3 cellular contexts compared by ENCODE assay signal in genomic region chrX:39846460-39846859, GRCh38.
TF ChIP-seq lines count a peak whose summit lies in the region.

No MANE protein-coding gene starts in this region.

TF ChIP-seq in SK-N-SH, 30 proteins besides CTCF, POLR2A, EP300 and RAD21:
- TF ChIP-seq USF2 (IDR thresholded peaks at IDR 0.05; ENCODE audit: borderline replicate concordance, low read depth, low read length): no peak
- no peak for TF ChIP-seq ZBTB33 (IDR thresholded peaks at IDR 0.05; ENCODE audit: borderline replicate concordance, low read depth)

TF ChIP-seq in A549, 52 proteins besides CTCF, POLR2A, EP300 and RAD21 (continued from another document):
- TF ChIP-seq BCL3 (IDR thresholded peaks at IDR 0.05) (no peak), HOXB5 (CRISPR knock-in tag; IDR thresholded peaks at IDR 0.05) (no peak), CHD2 (IDR thresholded peaks at IDR 0.05; ENCODE audit: low read length, partially characterized antibody) (no peak), NFE2L2 (conservative IDR thresholded peaks at IDR 0.05; ENCODE audit: low read length) (no peak), RFX5 (IDR thresholded peaks at IDR 0.05) (no peak), CBX2 (IDR thresholded peaks at IDR 0.05; ENCODE audit: borderline replicate concordance, low read depth) (no peak), ZSCAN20 (CRISPR knock-in tag; IDR thresholded peaks at IDR 0.05) (no peak), RARB (CRISPR knock-in tag; IDR thresholded peaks at IDR 0.05) (no peak), ESRRA (IDR thresholded peaks at IDR 0.05; ENCODE audit: borderline replicate concordance, low read length) (no peak), SMC3 (IDR thresholded peaks at IDR 0.05) (no peak), RNF2 (IDR thresholded peaks at IDR 0.05; ENCODE audit: borderline replicate concordance, low read depth) (no peak), KDM5A (IDR thresholded peaks at IDR 0.05) (no peak), ZNF302 (CRISPR knock-in tag; IDR thresholded peaks at IDR 0.05) (no peak), NPAS2 (CRISPR knock-in tag; IDR thresholded peaks at IDR 0.05; ENCODE audit: borderline replicate concordance) (no peak), NR3C1 (IDR thresholded peaks at IDR 0.05) (no peak), CHD4 (IDR thresholded peaks at IDR 0.05; ENCODE audit: borderline replicate concordance) (no peak), HOXA7 (CRISPR knock-in tag; IDR thresholded peaks at IDR 0.05) (no peak)

TF ChIP-seq in K562, 482 proteins besides CTCF, POLR2A, EP300 and RAD21 (continued from another document):
- TF ChIP-seq ZBTB40 (IDR thresholded peaks at IDR 0.05): no peak
- TF ChIP-seq ZBTB40 (CRISPR knock-in tag; IDR thresholded peaks at IDR 0.05): no peak
- TF ChIP-seq RBM25 (IDR thresholded peaks at IDR 0.05; ENCODE audit: low read depth, low read length, severe bottlenecking): peak; percentile 35
